36 cellular contexts compared by ENCODE assay signal in genomic region chr20:12614764-12615163, GRCh38.
"Had no signal": no experiment of that assay in that cellular context is flagged by ENCODE, and none has a peak within 500 bp of the region (broad histone marks: within the 10 kb centered on the region; RNA-seq: fewer than 3 reads in every experiment).

No MANE protein-coding gene starts in this region.

- H3K4me1 ChIP-seq: adrenal gland, ascending aorta, body of pancreas, breast epithelium, colonic mucosa had no signal

- H3K27me3 ChIP-seq: adrenal gland, ascending aorta, body of pancreas, brain microvascular endothelial cell, breast epithelium, cardiac muscle cell, colonic mucosa had no signal

- ATAC-seq: activated naive CD4-positive, alpha-beta T cell treated with anti-CD3 and anti-CD28 coated beads, Interleukin-2, amount 50 U/mL, for 72 hours; activated naive CD8-positive, alpha-beta T cell treated with anti-CD3 and anti-CD28 coated beads, Interleukin-2, amount 50 U/mL, for 24 hours; activated T-cell treated with anti-CD3 and anti-CD28 coated beads, Interleukin-2, amount 50 U/mL, for 72 hours; activated T-helper 17 cell treated with anti-CD3 and anti-CD28 coated beads, Interleukin-2, amount 50 U/mL, for 72 hours; body of pancreas had no signal

- H3K4me3 ChIP-seq: adrenal gland, ascending aorta, body of pancreas, breast epithelium, cardiac muscle cell, colonic mucosa had no signal

- H3K27me3 Mint-ChIP-seq: activated naive CD4-positive, alpha-beta T cell treated with anti-CD3 and anti-CD28 coated beads, Interleukin-2, amount 10 ng/mL, durations not matched to agents 7 days and 5 days; activated naive CD4-positive, alpha-beta T cell treated with anti-CD3 and anti-CD28 coated beads, Interleukin-2, amount 50 U/mL, for 24 hours; activated naive CD8-positive, alpha-beta T cell; activated naive CD8-positive, alpha-beta T cell treated with anti-CD3 and anti-CD28 coated beads for 36 hours; activated naive CD8-positive, alpha-beta T cell treated with anti-CD3 and anti-CD28 coated beads, Interleukin-2, amount 10 ng/mL, durations not matched to agents 7 days and 5 days; activated naive CD8-positive, alpha-beta T cell treated with anti-CD3 and anti-CD28 coated beads, Interleukin-2, amount 50 U/mL, for 24 hours; activated T-helper 17 cell treated with anti-CD3 and anti-CD28 coated beads, Interleukin-2, amount 50 U/mL, for 72 hours; central memory CD8-positive, alpha-beta T cell had no signal

- H3K36me3 ChIP-seq: adrenal gland, ascending aorta, brain microvascular endothelial cell, breast epithelium, cardiac muscle cell, colonic mucosa had no signal

- DNase-seq: activated effector memory CD4-positive, alpha-beta T cell treated with anti-CD3 and anti-CD28 coated beads, Interleukin-2, amount 50 U/mL, for 16 hours; activated effector memory CD4-positive, alpha-beta T cell treated with Interleukin-2 at 50 U/mL for 16 hours; activated gamma-delta T cell; activated gamma-delta T cell treated with Interleukin-2 at 50 U/mL for 16 hours; activated naive CD4-positive, alpha-beta T cell; activated naive CD4-positive, alpha-beta T cell treated with anti-CD3 and anti-CD28 coated beads for 36 hours; activated naive CD4-positive, alpha-beta T cell treated with anti-CD3 and anti-CD28 coated beads, Interleukin-2, amount 10 ng/mL, durations not matched to agents 7 days and 5 days; activated naive CD4-positive, alpha-beta T cell treated with anti-CD3 and anti-CD28 coated beads, Interleukin-2, amount 50 U/mL, for 16 hours; activated naive CD4-positive, alpha-beta T cell treated with Interleukin-2 at 50 U/mL for 16 hours; activated naive CD8-positive, alpha-beta T cell treated with anti-CD3 and anti-CD28 coated beads for 36 hours; activated naive CD8-positive, alpha-beta T cell treated with anti-CD3 and anti-CD28 coated beads, Interleukin-2, amount 10 ng/mL, durations not matched to agents 7 days and 5 days; activated naive CD8-positive, alpha-beta T cell treated with anti-CD3 and anti-CD28 coated beads, Interleukin-2, amount 50 U/mL, for 24 hours; activated T-cell treated with anti-CD3 and anti-CD28 coated beads, Interleukin-2, amount 50 U/mL, for 48 hours; activated T-cell treated with anti-CD3 and anti-CD28 coated beads, Interleukin-2, amount 50 U/mL, for 72 hours; adrenal gland; amniotic stem cell; amygdala; anterior cingulate cortex; aorta; body of pancreas; brain microvascular endothelial cell; caudate nucleus; central memory CD4-positive, alpha-beta T cell; cerebellar nuclear complex; colonic mucosa had no signal

- H3K4me3 Mint-ChIP-seq: activated naive CD4-positive, alpha-beta T cell treated with anti-CD3 and anti-CD28 coated beads for 36 hours; activated naive CD4-positive, alpha-beta T cell treated with anti-CD3 and anti-CD28 coated beads, Interleukin-2, amount 10 ng/mL, durations not matched to agents 7 days and 5 days; activated naive CD4-positive, alpha-beta T cell treated with anti-CD3 and anti-CD28 coated beads, Interleukin-2, amount 50 U/mL, for 24 hours; activated naive CD8-positive, alpha-beta T cell; activated naive CD8-positive, alpha-beta T cell treated with anti-CD3 and anti-CD28 coated beads for 36 hours; activated naive CD8-positive, alpha-beta T cell treated with anti-CD3 and anti-CD28 coated beads, Interleukin-2, amount 10 ng/mL, durations not matched to agents 7 days and 5 days; activated naive CD8-positive, alpha-beta T cell treated with anti-CD3 and anti-CD28 coated beads, Interleukin-2, amount 50 U/mL, for 24 hours; activated T-cell treated with anti-CD3 and anti-CD28 coated beads, Interleukin-2, amount 50 U/mL, for 72 hours; activated T-helper 1 cell treated with anti-CD3 and anti-CD28 coated beads, Interleukin-12 subunit alpha, Interleukin-12 subunit beta, Interleukin-2, Interleukin-4 antibody, amounts not matched to agents 30 ng/mL and 10 ng/mL and 1 ng/mL, durations not matched to agents 14 hours and 24 hours and 36 hours; activated T-helper 17 cell treated with anti-CD3 and anti-CD28 coated beads, Interleukin-2, amount 50 U/mL, for 72 hours; brain; central memory CD8-positive, alpha-beta T cell had no signal

- H3K36me3 Mint-ChIP-seq: activated naive CD4-positive, alpha-beta T cell treated with anti-CD3 and anti-CD28 coated beads, Interleukin-2, amount 10 ng/mL, durations not matched to agents 7 days and 5 days; activated naive CD4-positive, alpha-beta T cell treated with anti-CD3 and anti-CD28 coated beads, Interleukin-2, amount 50 U/mL, for 24 hours; activated naive CD8-positive, alpha-beta T cell; activated naive CD8-positive, alpha-beta T cell treated with anti-CD3 and anti-CD28 coated beads for 36 hours; activated naive CD8-positive, alpha-beta T cell treated with anti-CD3 and anti-CD28 coated beads, Interleukin-2, amount 10 ng/mL, durations not matched to agents 7 days and 5 days; brain had no signal

- H3K27ac ChIP-seq: adrenal gland, ascending aorta, body of pancreas, brain microvascular endothelial cell, breast epithelium, cardiac muscle cell, colonic mucosa had no signal

- H3K4me1 Mint-ChIP-seq: activated naive CD4-positive, alpha-beta T cell treated with anti-CD3 and anti-CD28 coated beads, Interleukin-2, amount 10 ng/mL, durations not matched to agents 7 days and 5 days; activated naive CD4-positive, alpha-beta T cell treated with anti-CD3 and anti-CD28 coated beads, Interleukin-2, amount 50 U/mL, for 24 hours; activated naive CD8-positive, alpha-beta T cell treated with anti-CD3 and anti-CD28 coated beads for 36 hours; activated naive CD8-positive, alpha-beta T cell treated with anti-CD3 and anti-CD28 coated beads, Interleukin-2, amount 10 ng/mL, durations not matched to agents 7 days and 5 days; activated naive CD8-positive, alpha-beta T cell treated with anti-CD3 and anti-CD28 coated beads, Interleukin-2, amount 50 U/mL, for 24 hours; activated T-helper 17 cell treated with anti-CD3 and anti-CD28 coated beads, Interleukin-2, amount 50 U/mL, for 72 hours; brain; central memory CD8-positive, alpha-beta T cell had no signal

- H3K9me3 ChIP-seq: ascending aorta, body of pancreas, breast epithelium, colonic mucosa had no signal

- H3K27ac Mint-ChIP-seq: activated naive CD4-positive, alpha-beta T cell treated with anti-CD3 and anti-CD28 coated beads for 36 hours; activated naive CD4-positive, alpha-beta T cell treated with anti-CD3 and anti-CD28 coated beads, Interleukin-2, amount 10 ng/mL, durations not matched to agents 7 days and 5 days; activated naive CD4-positive, alpha-beta T cell treated with anti-CD3 and anti-CD28 coated beads, Interleukin-2, amount 50 U/mL, for 24 hours; activated naive CD4-positive, alpha-beta T cell treated with anti-CD3 and anti-CD28 coated beads, Interleukin-2, amount 50 U/mL, for 72 hours; activated naive CD8-positive, alpha-beta T cell; activated naive CD8-positive, alpha-beta T cell treated with anti-CD3 and anti-CD28 coated beads for 36 hours; activated naive CD8-positive, alpha-beta T cell treated with anti-CD3 and anti-CD28 coated beads, Interleukin-2, amount 10 ng/mL, durations not matched to agents 7 days and 5 days; activated naive CD8-positive, alpha-beta T cell treated with anti-CD3 and anti-CD28 coated beads, Interleukin-2, amount 50 U/mL, for 24 hours; activated T-cell treated with anti-CD3 and anti-CD28 coated beads, Interleukin-2, amount 50 U/mL, for 72 hours; activated T-helper 1 cell treated with anti-CD3 and anti-CD28 coated beads, Interleukin-12 subunit alpha, Interleukin-12 subunit beta, Interleukin-2, Interleukin-4 antibody, amounts not matched to agents 30 ng/mL and 10 ng/mL and 1 ng/mL, durations not matched to agents 14 hours and 24 hours and 36 hours; activated T-helper 17 cell treated with anti-CD3 and anti-CD28 coated beads, Interleukin-2, amount 50 U/mL, for 72 hours; activated T-helper 2 cell treated with anti-CD3 and anti-CD28 coated beads, Interferon-gamma antibody, Interleukin-2, Interleukin-4, amounts not matched to agents 10 μg/mL and 5 μg/mL and 100 μg/mL, durations not matched to agents 14 hours and 24 hours and 36 hours; brain had no signal
